Comparison of ENCODE assay signal across 8 cellular contexts in the genomic region with DNA sequence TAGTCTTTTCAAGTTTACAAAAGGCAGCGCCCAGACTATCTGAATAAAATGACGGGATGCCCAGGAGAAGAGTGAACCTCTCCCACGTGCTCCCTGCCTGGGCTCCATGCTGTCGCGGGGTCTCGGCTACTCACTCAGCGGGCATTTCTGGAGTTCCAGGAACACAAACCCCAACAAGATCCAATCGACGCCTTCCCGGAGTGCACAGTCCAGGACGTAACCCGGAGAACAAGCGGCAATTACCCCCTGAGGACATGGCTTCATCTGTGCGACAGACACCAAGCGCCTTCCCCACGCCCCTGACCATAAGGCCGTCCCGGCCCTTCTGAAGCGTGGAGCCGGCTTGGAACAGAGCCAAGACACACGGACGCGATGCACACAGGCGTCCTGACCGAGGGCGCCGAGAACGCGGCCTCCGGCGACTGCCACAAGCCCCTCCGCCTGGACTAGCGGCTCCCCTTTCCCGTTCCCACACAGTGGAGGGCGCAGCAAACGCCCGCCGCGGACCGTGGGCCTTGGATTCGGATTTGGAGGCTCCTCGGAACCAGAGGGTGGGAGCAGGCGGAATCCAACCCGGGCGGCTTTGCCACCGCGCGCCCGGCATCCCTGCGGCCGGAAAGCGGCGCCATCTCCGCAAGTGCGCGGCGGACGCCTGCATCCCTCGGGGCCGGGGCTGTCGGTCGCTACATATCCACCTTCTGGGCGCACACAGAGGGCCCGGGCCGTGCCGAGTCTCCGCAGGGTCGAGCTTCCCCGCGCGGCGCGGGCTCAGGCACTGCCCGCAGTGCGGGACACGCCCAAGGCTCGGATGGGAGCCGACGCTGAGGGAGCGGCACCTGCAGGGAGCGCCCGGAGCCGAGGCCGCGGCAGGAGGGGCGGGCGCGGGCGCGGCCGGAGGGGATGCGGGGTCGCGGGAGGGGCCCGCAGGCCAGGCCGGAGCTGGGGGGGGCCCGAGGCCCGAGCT. TPM values are rescaled to one million over a fixed set of nuclear protein-coding genes. Genes with fewer than 3 reads are reported as not detected.
DNase-seq lines count a peak whose midpoint lies in the region; ATAC-seq and TF ChIP-seq lines count a peak whose summit lies in the region.

No MANE protein-coding gene starts in this region.

- no peak overlapping the region for H4K5ac ChIP-seq in IMR-90 (ENCODE audit: low read depth, low read length)

- H3K23ac ChIP-seq in IMR-90 (ENCODE audit: low read depth, low read length) = no peak overlapping the region

- no peak for TF ChIP-seq CTCF in IMR-90 (conservative IDR thresholded peaks at IDR 0.05; ENCODE audit: low read depth, low read length)

- no peak overlapping the region for H3K9ac ChIP-seq in IMR-90 (ENCODE audit: low read depth, low read length)

- peaks cover 42% of the 10 kb centered on the region for H3K27me3 ChIP-seq in IMR-90 (ENCODE audit: control insufficient read depth, insufficient read depth, low read length)

- CTCF ChIA-PET in IMR-90 (lab: Yijun Ruan, JAX) = interaction anchor here (0.6 to 1.0 kb wide), 2 partner anchors 11 to 37 kb away, joined by 5 read pairs; no protein-coding TSS in a partner anchor

- no peak overlapping the region for H2BK20ac ChIP-seq in IMR-90 (ENCODE audit: low read depth, low read length)

- no peaks in the 10 kb centered on the region for H4K20me1 ChIP-seq in IMR-90 (ENCODE audit: insufficient read depth, low read length)

- no peak overlapping the region for H3K27ac ChIP-seq in IMR-90 (ENCODE audit: insufficient read depth, low read length)

- peak overlapping the region; percentile 82 for H3K4me2 ChIP-seq in IMR-90 (ENCODE audit: low read depth, low read length)

- no peaks in the 10 kb centered on the region for H3K9me3 ChIP-seq in IMR-90 (ENCODE audit: control insufficient read depth, insufficient read depth, low read length)

- no peak overlapping the region for H2BK15ac ChIP-seq in IMR-90 (ENCODE audit: low read depth, low read length)

- no peak overlapping the region for H3K56ac ChIP-seq in IMR-90 (ENCODE audit: extremely low read depth, insufficient read depth, low read length)

- H2BK5ac ChIP-seq in IMR-90 (ENCODE audit: low read depth, low read length, poor library complexity, severe bottlenecking) = no peak overlapping the region

- intact Hi-C loops in IMR-90 (cut with micrococcal nuclease) (loop anchor here (1.0 to 5.0 kb wide), 3 partner anchors 37 to 161 kb away; a partner anchor contains a TSS), left colon (cut with DNase I, micrococcal nuclease) (loop anchor here in 1 of 2 donors (10.0 kb wide), 2 partner anchors 65 to 155 kb away; no protein-coding TSS in a partner anchor)

- no peaks in the 10 kb centered on the region for H3K4me1 ChIP-seq in IMR-90 (ENCODE audit: control insufficient read depth, insufficient read depth, low read length)

- TF ChIP-seq RAD21 in IMR-90 (IDR thresholded peaks at IDR 0.05; ENCODE audit: low read length) = no peak

- no TSS peak for BruUV-seq in IMR-90 (replicated peaks; lab: Mats Ljungman, UMichigan)

- no peak overlapping the region for H3K4ac ChIP-seq in IMR-90 (ENCODE audit: low read depth, low read length)

- H2AK9ac ChIP-seq in IMR-90 (replicated peaks; ENCODE audit: low read depth, low read length, poor library complexity) = no peak overlapping the region

- no peaks in the 10 kb centered on the region for H3K36me3 ChIP-seq in IMR-90 (ENCODE audit: control insufficient read depth, insufficient read depth, low read length)

- H3K79me1 ChIP-seq in IMR-90 (ENCODE audit: low read depth in 1 of 2, low read length in 2 of 2) = no peaks in the 10 kb centered on the region

- DNase-seq in ELR (ENCODE audit: low read depth) (peak; percentile 36), IMR-90 (no peak), T-helper 9 cell (peak; percentile 29), left colon (peak; percentile 42 to 62), dedifferentiated amniotic fluid mesenchymal stem cell (ENCODE audit: extremely low spot score) (no peak)
- peak; percentile 27 for DNase-seq in central memory CD4-positive, alpha-beta T cell
- peak; percentile 16 for DNase-seq in stimulated activated CD4-positive, alpha-beta T cell treated with anti-CD3 and anti-CD28 coated beads, Interleukin-2, amount 100 ng/mL, for 4 hours (ENCODE audit: low read depth)

- H2BK120ac ChIP-seq in IMR-90 (ENCODE audit: low read depth, low read length) = no peak overlapping the region

- WGBS in IMR-90 (ENCODE audit: extremely low coverage in 2 of 2, insufficient read length in 1 of 2), 2 experiments = 2% methylated on average over 37 of the region's 98 CpGs; no CpG with 5 or more reads in 1 of the 2 experiments

- no peak overlapping the region for H4K91ac ChIP-seq in IMR-90 (ENCODE audit: insufficient read depth, low read depth, low read length)

- in situ Hi-C loops in IMR-90 (cut with MboI; ENCODE audit: low sequenced_read_pairs) = loop anchor here (5.0 kb wide), 1 partner anchor 157 kb away; no protein-coding TSS in a partner anchor

- dilution Hi-C loops in IMR-90 (cut with HindIII; ENCODE audit: low sequenced_read_pairs, unreplicated experiment) = no loop called here

- H4K8ac ChIP-seq in IMR-90 (ENCODE audit: low read depth in 2 of 2, low read length in 2 of 2) = no peak overlapping the region

- no peak overlapping the region for H2AK5ac ChIP-seq in IMR-90 (ENCODE audit: low read depth, low read length)

- H3K9me1 ChIP-seq in IMR-90 (ENCODE audit: insufficient read depth, low read length) = no peaks in the 10 kb centered on the region

- ATAC-seq in GM21526 (IDR thresholded peaks at IDR 0.05; ENCODE audit: low FRiP score, unreplicated experiment) (peak; percentile 22), IMR-90 (ENCODE audit: low read depth) (peak; percentile 57), left colon (peak; percentile 65)

- peak overlapping the region; percentile 57 for H3K4me3 ChIP-seq in IMR-90 (ENCODE audit: insufficient read depth, low read depth, low read length)

- no peak overlapping the region for H3K14ac ChIP-seq in IMR-90 (replicated peaks; ENCODE audit: low read depth, low read length)

- H3K18ac ChIP-seq in IMR-90 (ENCODE audit: low read depth, low read length) = no peak overlapping the region

- no peak for TF ChIP-seq POLR2A in IMR-90 (IDR thresholded peaks at IDR 0.05; ENCODE audit: low read depth, low read length)

- POLR2A ChIA-PET in IMR-90 (lab: Charles Lee; ENCODE audit: unreplicated experiment) = no interaction called here

- peak overlapping the region; percentile 88 for H2AFZ ChIP-seq in IMR-90 (replicated peaks; ENCODE audit: low read length, poor library complexity)

TF ChIP-seq in IMR-90, 13 proteins besides CTCF, POLR2A, EP300 and RAD21:
- TF ChIP-seq BHLHE40 (IDR thresholded peaks at IDR 0.05; ENCODE audit: low read depth, low read length) = no peak
- no peak for TF ChIP-seq NFE2L2 (IDR thresholded peaks at IDR 0.05; ENCODE audit: low read depth, low read length)
- TF ChIP-seq RCOR1 (IDR thresholded peaks at IDR 0.05; ENCODE audit: insufficient replicate concordance, low read length) = no peak
- no peak for TF ChIP-seq MAZ (IDR thresholded peaks at IDR 0.05; ENCODE audit: borderline replicate concordance, low read depth, low read length)
- TF ChIP-seq, protein P1, sequence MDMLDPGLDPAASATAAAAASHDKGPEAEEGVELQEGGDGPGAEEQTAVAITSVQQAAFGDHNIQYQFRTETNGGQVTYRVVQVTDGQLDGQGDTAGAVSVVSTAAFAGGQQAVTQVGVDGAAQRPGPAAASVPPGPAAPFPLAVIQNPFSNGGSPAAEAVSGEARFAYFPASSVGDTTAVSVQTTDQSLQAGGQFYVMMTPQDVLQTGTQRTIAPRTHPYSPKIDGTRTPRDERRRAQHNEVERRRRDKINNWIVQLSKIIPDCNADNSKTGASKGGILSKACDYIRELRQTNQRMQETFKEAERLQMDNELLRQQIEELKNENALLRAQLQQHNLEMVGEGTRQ (IDR thresholded peaks at IDR 0.05; ENCODE audit: low read depth, low read length) = no peak
- TF ChIP-seq, protein P2, sequence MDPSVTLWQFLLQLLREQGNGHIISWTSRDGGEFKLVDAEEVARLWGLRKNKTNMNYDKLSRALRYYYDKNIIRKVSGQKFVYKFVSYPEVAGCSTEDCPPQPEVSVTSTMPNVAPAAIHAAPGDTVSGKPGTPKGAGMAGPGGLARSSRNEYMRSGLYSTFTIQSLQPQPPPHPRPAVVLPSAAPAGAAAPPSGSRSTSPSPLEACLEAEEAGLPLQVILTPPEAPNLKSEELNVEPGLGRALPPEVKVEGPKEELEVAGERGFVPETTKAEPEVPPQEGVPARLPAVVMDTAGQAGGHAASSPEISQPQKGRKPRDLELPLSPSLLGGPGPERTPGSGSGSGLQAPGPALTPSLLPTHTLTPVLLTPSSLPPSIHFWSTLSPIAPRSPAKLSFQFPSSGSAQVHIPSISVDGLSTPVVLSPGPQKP (IDR thresholded peaks at IDR 0.05; ENCODE audit: borderline replicate concordance, low read depth, low read length) = no peak

RNA-seq across cellular contexts. Expression of a gene that starts 0.7 kb away (rescaled TPM):
- 0.18 TPM in 1 of 2 replicates, not detected in the other for total RNA-seq in IMR-90 (2012; rRNA removed)
- polyA plus RNA-seq in IMR-90 (2012; rRNA removed) = 0.22 and 0.32 TPM in 2 replicates
- 0.24 and 0.34 TPM in 2 replicates for polyA plus RNA-seq in IMR-90 (2012; cell fraction: cytosol; rRNA removed)
- polyA plus RNA-seq in IMR-90 (2012; cell fraction: nucleus; rRNA removed; ENCODE audit: low replicate concordance) = 0.29 and 0.54 TPM in 2 replicates
- total RNA-seq in left colon = 1 to 10 TPM; 3.8 to 3.9 TPM

Comparison
In these comparisons a context has a peak if more than half of its experiments do, and no peak if none do; other contexts are left out.
1. DNase-seq: peak in ELR (single experiment), T-helper 9 cell (single experiment), central memory CD4-positive, alpha-beta T cell (single experiment), left colon (2 of 2) and stimulated activated CD4-positive, alpha-beta T cell treated with anti-CD3 and anti-CD28 coated beads, Interleukin-2, amount 100 ng/mL, for 4 hours (single experiment); none in IMR-90 (single experiment) and dedifferentiated amniotic fluid mesenchymal stem cell (single experiment).
2. Peak in every context shown above with its lines, with median percentiles within 50 percentile points of each other: ATAC-seq.